ENCODE assay signal across 1 cellular context in the genomic region with DNA sequence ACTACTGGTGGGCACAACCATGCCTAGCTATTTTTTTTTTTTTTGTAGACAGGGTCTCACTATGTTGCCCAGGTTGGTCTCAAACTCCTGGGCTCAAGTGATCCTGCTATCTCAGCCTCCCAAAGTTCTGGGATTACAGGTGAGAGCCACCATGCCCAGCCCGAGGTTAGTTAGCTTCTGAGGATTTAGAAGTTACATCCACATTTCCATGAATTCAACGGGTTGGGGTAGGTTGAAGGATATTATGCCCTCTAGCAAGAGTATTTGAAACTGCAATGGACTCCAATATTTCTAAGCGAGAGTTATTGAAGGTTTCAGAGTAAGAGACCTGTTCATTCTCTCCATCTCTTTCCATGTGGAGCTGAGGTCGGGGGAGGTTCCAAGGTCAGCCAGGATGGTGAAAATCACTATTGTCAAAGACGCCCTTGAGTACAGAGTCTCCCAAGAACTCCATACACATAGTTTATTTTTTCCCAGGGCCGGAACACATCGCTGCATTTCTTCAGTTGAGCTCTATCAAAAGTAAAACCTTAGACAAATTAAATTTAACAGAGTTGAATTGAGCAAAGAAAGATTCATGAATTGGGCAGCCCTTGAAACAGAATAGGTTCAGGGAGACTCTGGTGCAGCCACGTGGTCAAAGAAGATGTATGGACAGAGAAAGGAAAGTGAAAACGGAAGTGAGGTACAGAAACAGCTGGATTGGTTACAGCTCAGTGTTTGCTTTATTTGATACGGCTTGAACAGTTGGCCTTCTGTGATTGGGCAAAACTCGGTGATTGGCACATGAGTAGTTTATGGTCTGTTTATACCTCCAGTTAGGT.
TF ChIP-seq lines count a peak whose summit lies in the region.

No MANE protein-coding gene starts in this region.

TF ChIP-seq in GM12878, 131 proteins besides CTCF, POLR2A, EP300 and RAD21 (continued from another document and continues in another):
- TF ChIP-seq IKZF1 (conservative IDR thresholded peaks at IDR 0.05) (no peak), MYB (IDR thresholded peaks at IDR 0.05; ENCODE audit: borderline replicate concordance, low read depth, low read length) (no peak), FOXK2 (IDR thresholded peaks at IDR 0.05) (peak; percentile 35; the same call in 1 of the 2 replicates), JUND (IDR thresholded peaks at IDR 0.05; ENCODE audit: low read depth, low read length) (no peak), RB1 (IDR thresholded peaks at IDR 0.05; ENCODE audit: borderline replicate concordance) (no peak), CBFB (IDR thresholded peaks at IDR 0.05; ENCODE audit: low read depth) (no peak), CHD4 (IDR thresholded peaks at IDR 0.05) (no peak), SREBF2 (IDR thresholded peaks at IDR 0.05; ENCODE audit: low read length) (no peak), TCF12 (IDR thresholded peaks at IDR 0.05; ENCODE audit: low read depth, low read length) (0 out of 2 replicates have a peak, but pooled peaks have one; percentile 58), ASH2L (IDR thresholded peaks at IDR 0.05; ENCODE audit: borderline replicate concordance, low read depth) (no peak), ZSCAN29 (IDR thresholded peaks at IDR 0.05) (no peak), TBL1XR1 (IDR thresholded peaks at IDR 0.05; ENCODE audit: low read depth, low read length) (no peak), SIX5 (IDR thresholded peaks at IDR 0.05; ENCODE audit: low read depth, low read length, severe bottlenecking) (no peak), EGR1 (IDR thresholded peaks at IDR 0.05; ENCODE audit: borderline replicate concordance in 1 of 2, low read depth in 2 of 2, low read length in 2 of 2) (no peak), NFYA (IDR thresholded peaks at IDR 0.05; ENCODE audit: borderline replicate concordance, low read depth, low read length) (no peak), SMC3 (IDR thresholded peaks at IDR 0.05; ENCODE audit: borderline replicate concordance, low read length) (no peak), POLR2AphosphoS2 (IDR thresholded peaks at IDR 0.05; ENCODE audit: low read depth, low read length) (no peak), IRF4 (IDR thresholded peaks at IDR 0.05; ENCODE audit: low read depth, low read length) (0 out of 2 replicates have a peak, but pooled peaks have one; percentile 20), KAT2A (conservative IDR thresholded peaks at IDR 0.05; ENCODE audit: control insufficient read depth, low read depth, low read length) (no peak), MEF2B (IDR thresholded peaks at IDR 0.05; ENCODE audit: partially characterized antibody, poor library complexity, severe bottlenecking) (no peak), KLF5 (IDR thresholded peaks at IDR 0.05; ENCODE audit: partially characterized antibody) (no peak), TARDBP (IDR thresholded peaks at IDR 0.05; ENCODE audit: borderline replicate concordance) (no peak), ZBED1 (IDR thresholded peaks at IDR 0.05; ENCODE audit: borderline replicate concordance) (no peak), SIN3A (IDR thresholded peaks at IDR 0.05; ENCODE audit: low read depth, low read length) (no peak), SMARCA5 (IDR thresholded peaks at IDR 0.05) (no peak), BRCA1 (IDR thresholded peaks at IDR 0.05; ENCODE audit: low read depth, low read length) (no peak), SPI1 (IDR thresholded peaks at IDR 0.05; ENCODE audit: borderline replicate concordance, insufficient read depth, low read depth, low read length) (peak; percentile 57), GATAD2B (conservative IDR thresholded peaks at IDR 0.05; ENCODE audit: low read depth) (no peak), CHD1 (IDR thresholded peaks at IDR 0.05; ENCODE audit: low read depth, low read length) (no peak), SUPT20H (IDR thresholded peaks at IDR 0.05; ENCODE audit: borderline replicate concordance, control insufficient read depth, low read depth, low read length) (no peak)
- TF ChIP-seq, protein P1, sequence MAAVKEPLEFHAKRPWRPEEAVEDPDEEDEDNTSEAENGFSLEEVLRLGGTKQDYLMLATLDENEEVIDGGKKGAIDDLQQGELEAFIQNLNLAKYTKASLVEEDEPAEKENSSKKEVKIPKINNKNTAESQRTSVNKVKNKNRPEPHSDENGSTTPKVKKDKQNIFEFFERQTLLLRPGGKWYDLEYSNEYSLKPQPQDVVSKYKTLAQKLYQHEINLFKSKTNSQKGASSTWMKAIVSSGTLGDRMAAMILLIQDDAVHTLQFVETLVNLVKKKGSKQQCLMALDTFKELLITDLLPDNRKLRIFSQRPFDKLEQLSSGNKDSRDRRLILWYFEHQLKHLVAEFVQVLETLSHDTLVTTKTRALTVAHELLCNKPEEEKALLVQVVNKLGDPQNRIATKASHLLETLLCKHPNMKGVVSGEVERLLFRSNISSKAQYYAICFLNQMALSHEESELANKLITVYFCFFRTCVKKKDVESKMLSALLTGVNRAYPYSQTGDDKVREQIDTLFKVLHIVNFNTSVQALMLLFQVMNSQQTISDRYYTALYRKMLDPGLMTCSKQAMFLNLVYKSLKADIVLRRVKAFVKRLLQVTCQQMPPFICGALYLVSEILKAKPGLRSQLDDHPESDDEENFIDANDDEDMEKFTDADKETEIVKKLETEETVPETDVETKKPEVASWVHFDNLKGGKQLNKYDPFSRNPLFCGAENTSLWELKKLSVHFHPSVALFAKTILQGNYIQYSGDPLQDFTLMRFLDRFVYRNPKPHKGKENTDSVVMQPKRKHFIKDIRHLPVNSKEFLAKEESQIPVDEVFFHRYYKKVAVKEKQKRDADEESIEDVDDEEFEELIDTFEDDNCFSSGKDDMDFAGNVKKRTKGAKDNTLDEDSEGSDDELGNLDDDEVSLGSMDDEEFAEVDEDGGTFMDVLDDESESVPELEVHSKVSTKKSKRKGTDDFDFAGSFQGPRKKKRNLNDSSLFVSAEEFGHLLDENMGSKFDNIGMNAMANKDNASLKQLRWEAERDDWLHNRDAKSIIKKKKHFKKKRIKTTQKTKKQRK (IDR thresholded peaks at IDR 0.05; ENCODE audit: low read depth, low read length): no peak
- TF ChIP-seq, protein P2, sequence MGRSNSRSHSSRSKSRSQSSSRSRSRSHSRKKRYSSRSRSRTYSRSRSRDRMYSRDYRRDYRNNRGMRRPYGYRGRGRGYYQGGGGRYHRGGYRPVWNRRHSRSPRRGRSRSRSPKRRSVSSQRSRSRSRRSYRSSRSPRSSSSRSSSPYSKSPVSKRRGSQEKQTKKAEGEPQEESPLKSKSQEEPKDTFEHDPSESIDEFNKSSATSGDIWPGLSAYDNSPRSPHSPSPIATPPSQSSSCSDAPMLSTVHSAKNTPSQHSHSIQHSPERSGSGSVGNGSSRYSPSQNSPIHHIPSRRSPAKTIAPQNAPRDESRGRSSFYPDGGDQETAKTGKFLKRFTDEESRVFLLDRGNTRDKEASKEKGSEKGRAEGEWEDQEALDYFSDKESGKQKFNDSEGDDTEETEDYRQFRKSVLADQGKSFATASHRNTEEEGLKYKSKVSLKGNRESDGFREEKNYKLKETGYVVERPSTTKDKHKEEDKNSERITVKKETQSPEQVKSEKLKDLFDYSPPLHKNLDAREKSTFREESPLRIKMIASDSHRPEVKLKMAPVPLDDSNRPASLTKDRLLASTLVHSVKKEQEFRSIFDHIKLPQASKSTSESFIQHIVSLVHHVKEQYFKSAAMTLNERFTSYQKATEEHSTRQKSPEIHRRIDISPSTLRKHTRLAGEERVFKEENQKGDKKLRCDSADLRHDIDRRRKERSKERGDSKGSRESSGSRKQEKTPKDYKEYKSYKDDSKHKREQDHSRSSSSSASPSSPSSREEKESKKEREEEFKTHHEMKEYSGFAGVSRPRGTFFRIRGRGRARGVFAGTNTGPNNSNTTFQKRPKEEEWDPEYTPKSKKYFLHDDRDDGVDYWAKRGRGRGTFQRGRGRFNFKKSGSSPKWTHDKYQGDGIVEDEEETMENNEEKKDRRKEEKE (IDR thresholded peaks at IDR 0.05): no peak
- TF ChIP-seq, protein P3, sequence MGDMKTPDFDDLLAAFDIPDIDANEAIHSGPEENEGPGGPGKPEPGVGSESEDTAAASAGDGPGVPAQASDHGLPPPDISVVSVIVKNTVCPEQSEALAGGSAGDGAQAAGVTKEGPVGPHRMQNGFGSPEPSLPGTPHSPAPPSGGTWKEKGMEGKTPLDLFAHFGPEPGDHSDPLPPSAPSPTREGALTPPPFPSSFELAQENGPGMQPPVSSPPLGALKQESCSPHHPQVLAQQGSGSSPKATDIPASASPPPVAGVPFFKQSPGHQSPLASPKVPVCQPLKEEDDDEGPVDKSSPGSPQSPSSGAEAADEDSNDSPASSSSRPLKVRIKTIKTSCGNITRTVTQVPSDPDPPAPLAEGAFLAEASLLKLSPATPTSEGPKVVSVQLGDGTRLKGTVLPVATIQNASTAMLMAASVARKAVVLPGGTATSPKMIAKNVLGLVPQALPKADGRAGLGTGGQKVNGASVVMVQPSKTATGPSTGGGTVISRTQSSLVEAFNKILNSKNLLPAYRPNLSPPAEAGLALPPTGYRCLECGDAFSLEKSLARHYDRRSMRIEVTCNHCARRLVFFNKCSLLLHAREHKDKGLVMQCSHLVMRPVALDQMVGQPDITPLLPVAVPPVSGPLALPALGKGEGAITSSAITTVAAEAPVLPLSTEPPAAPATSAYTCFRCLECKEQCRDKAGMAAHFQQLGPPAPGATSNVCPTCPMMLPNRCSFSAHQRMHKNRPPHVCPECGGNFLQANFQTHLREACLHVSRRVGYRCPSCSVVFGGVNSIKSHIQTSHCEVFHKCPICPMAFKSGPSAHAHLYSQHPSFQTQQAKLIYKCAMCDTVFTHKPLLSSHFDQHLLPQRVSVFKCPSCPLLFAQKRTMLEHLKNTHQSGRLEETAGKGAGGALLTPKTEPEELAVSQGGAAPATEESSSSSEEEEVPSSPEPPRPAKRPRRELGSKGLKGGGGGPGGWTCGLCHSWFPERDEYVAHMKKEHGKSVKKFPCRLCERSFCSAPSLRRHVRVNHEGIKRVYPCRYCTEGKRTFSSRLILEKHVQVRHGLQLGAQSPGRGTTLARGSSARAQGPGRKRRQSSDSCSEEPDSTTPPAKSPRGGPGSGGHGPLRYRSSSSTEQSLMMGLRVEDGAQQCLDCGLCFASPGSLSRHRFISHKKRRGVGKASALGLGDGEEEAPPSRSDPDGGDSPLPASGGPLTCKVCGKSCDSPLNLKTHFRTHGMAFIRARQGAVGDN (IDR thresholded peaks at IDR 0.05): no peak
- TF ChIP-seq, protein P4, sequence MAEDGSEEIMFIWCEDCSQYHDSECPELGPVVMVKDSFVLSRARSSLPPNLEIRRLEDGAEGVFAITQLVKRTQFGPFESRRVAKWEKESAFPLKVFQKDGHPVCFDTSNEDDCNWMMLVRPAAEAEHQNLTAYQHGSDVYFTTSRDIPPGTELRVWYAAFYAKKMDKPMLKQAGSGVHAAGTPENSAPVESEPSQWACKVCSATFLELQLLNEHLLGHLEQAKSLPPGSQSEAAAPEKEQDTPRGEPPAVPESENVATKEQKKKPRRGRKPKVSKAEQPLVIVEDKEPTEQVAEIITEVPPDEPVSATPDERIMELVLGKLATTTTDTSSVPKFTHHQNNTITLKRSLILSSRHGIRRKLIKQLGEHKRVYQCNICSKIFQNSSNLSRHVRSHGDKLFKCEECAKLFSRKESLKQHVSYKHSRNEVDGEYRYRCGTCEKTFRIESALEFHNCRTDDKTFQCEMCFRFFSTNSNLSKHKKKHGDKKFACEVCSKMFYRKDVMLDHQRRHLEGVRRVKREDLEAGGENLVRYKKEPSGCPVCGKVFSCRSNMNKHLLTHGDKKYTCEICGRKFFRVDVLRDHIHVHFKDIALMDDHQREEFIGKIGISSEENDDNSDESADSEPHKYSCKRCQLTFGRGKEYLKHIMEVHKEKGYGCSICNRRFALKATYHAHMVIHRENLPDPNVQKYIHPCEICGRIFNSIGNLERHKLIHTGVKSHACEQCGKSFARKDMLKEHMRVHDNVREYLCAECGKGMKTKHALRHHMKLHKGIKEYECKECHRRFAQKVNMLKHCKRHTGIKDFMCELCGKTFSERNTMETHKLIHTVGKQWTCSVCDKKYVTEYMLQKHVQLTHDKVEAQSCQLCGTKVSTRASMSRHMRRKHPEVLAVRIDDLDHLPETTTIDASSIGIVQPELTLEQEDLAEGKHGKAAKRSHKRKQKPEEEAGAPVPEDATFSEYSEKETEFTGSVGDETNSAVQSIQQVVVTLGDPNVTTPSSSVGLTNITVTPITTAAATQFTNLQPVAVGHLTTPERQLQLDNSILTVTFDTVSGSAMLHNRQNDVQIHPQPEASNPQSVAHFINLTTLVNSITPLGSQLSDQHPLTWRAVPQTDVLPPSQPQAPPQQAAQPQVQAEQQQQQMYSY (CRISPR knock-in tag; IDR thresholded peaks at IDR 0.05): no peak
- TF ChIP-seq, protein P5, sequence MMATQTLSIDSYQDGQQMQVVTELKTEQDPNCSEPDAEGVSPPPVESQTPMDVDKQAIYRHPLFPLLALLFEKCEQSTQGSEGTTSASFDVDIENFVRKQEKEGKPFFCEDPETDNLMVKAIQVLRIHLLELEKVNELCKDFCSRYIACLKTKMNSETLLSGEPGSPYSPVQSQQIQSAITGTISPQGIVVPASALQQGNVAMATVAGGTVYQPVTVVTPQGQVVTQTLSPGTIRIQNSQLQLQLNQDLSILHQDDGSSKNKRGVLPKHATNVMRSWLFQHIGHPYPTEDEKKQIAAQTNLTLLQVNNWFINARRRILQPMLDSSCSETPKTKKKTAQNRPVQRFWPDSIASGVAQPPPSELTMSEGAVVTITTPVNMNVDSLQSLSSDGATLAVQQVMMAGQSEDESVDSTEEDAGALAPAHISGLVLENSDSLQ (IDR thresholded peaks at IDR 0.05): peak; percentile 95
- TF ChIP-seq, protein P6, sequence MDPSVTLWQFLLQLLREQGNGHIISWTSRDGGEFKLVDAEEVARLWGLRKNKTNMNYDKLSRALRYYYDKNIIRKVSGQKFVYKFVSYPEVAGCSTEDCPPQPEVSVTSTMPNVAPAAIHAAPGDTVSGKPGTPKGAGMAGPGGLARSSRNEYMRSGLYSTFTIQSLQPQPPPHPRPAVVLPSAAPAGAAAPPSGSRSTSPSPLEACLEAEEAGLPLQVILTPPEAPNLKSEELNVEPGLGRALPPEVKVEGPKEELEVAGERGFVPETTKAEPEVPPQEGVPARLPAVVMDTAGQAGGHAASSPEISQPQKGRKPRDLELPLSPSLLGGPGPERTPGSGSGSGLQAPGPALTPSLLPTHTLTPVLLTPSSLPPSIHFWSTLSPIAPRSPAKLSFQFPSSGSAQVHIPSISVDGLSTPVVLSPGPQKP (IDR thresholded peaks at IDR 0.05; ENCODE audit: low read depth, low read length): no peak
- TF ChIP-seq, protein P7, sequence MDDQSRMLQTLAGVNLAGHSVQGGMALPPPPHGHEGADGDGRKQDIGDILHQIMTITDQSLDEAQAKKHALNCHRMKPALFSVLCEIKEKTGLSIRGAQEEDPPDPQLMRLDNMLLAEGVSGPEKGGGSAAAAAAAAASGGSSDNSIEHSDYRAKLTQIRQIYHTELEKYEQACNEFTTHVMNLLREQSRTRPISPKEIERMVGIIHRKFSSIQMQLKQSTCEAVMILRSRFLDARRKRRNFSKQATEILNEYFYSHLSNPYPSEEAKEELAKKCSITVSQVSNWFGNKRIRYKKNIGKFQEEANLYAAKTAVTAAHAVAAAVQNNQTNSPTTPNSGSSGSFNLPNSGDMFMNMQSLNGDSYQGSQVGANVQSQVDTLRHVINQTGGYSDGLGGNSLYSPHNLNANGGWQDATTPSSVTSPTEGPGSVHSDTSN (IDR thresholded peaks at IDR 0.05; ENCODE audit: insufficient replicate concordance, low read depth, low read length): peak; percentile 77
- TF ChIP-seq, protein P8, sequence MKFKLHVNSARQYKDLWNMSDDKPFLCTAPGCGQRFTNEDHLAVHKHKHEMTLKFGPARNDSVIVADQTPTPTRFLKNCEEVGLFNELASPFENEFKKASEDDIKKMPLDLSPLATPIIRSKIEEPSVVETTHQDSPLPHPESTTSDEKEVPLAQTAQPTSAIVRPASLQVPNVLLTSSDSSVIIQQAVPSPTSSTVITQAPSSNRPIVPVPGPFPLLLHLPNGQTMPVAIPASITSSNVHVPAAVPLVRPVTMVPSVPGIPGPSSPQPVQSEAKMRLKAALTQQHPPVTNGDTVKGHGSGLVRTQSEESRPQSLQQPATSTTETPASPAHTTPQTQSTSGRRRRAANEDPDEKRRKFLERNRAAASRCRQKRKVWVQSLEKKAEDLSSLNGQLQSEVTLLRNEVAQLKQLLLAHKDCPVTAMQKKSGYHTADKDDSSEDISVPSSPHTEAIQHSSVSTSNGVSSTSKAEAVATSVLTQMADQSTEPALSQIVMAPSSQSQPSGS (IDR thresholded peaks at IDR 0.05; ENCODE audit: low read length): no peak
